ENCODE assay signal across 1 cellular context in the genomic region with DNA sequence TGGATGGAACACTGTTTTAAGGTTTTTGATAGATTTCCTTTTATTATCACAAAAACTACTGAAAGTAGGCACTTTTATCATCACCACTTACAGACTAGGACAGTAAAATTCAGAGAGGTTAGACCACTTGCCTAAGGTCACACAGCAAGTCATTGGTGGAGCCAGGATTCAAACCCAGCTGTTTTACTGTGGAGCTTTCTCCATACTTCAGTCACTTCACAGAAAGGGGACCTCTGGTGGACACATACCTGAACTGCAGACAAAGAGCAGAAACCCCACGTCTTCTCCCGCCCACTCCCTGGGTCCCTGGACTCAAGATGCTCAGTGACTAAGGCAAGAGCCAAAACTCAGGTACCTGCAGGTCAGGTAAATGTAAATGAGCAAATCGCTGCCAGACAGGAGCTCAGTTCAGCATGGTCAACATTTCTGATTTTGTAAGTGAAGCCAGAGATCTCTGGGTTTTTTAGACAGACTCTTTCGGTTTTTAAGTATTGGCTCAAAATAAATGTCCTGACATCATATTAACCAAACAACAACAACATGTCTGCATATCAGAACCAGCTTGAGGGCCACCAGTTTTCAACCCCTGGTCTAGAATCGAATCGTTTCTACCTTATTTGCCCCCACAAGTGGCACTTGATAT.
TF ChIP-seq lines count a peak whose summit lies in the region.

No MANE protein-coding gene starts in this region.

TF ChIP-seq in IMR-90, 13 proteins besides CTCF, POLR2A, EP300 and RAD21 (continued from another document):
- TF ChIP-seq MXI1 (IDR thresholded peaks at IDR 0.05; ENCODE audit: borderline replicate concordance, low read depth, low read length) (no peak), NFE2L2 (IDR thresholded peaks at IDR 0.05; ENCODE audit: low read depth, low read length) (no peak), MAFK (IDR thresholded peaks at IDR 0.05; ENCODE audit: low read depth, low read length) (no peak), CHD1 (IDR thresholded peaks at IDR 0.05; ENCODE audit: low read depth, low read length) (no peak), RFX5 (IDR thresholded peaks at IDR 0.05; ENCODE audit: low read depth, low read length) (no peak), RCOR1 (IDR thresholded peaks at IDR 0.05; ENCODE audit: insufficient replicate concordance, low read length) (no peak), FOS (IDR thresholded peaks at IDR 0.05; ENCODE audit: low read depth, low read length) (no peak), MAZ (IDR thresholded peaks at IDR 0.05; ENCODE audit: borderline replicate concordance, low read depth, low read length) (no peak)
- TF ChIP-seq, protein P1, sequence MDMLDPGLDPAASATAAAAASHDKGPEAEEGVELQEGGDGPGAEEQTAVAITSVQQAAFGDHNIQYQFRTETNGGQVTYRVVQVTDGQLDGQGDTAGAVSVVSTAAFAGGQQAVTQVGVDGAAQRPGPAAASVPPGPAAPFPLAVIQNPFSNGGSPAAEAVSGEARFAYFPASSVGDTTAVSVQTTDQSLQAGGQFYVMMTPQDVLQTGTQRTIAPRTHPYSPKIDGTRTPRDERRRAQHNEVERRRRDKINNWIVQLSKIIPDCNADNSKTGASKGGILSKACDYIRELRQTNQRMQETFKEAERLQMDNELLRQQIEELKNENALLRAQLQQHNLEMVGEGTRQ (IDR thresholded peaks at IDR 0.05; ENCODE audit: low read depth, low read length) = no peak
